Comparison of ENCODE assay signal across 8 cellular contexts in the genomic region with DNA sequence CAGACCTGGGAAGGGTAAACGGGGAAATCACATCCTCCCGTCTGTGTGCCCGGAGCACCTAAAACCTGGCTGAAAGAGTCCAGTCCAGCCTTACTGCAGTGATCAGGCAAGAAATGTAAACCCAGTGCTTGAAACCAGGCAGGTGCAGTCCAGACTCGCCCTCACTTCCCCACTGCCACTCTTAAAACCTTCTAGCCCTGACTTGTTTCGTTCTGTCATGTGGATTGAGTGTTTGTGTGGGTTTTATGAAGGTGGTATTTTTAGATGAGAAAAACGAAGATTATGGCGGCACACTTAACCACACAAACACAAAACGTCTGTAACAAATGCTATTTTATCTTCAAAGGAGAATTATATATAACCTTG. TPM values are rescaled to one million over a fixed set of nuclear protein-coding genes. Genes with fewer than 3 reads are reported as not detected.
DNase-seq lines count a peak whose midpoint lies in the region; ATAC-seq, FAIRE-seq and TF ChIP-seq lines count a peak whose summit lies in the region.

No MANE protein-coding gene starts in this region.

- ATAC-seq in CD8-positive, alpha-beta T cell: peak; percentile 6
- ATAC-seq in GM18867 (IDR thresholded peaks at IDR 0.05; ENCODE audit: unreplicated experiment) (peak; percentile 41), HG03066 (IDR thresholded peaks at IDR 0.05; ENCODE audit: low read depth, unreplicated experiment) (peak; percentile 41), HepG2 (peak; percentile 6; the same call in 1 of the 3 replicates)

- intact Hi-C loops in CD8-positive, alpha-beta T cell (cut with DNase I, micrococcal nuclease): loop anchor here (5.0 kb wide), 4 partner anchors 442 to 872 kb away; partner anchors contain the start of genes ALG11 (in 1 of the 2), ATP7B (in 1 of the 2), DHRS12 (in 1 of the 2) and WDFY2 (in 1 of the 2)
- intact Hi-C loops in HepG2 (cut with micrococcal nuclease; ENCODE audit: unreplicated experiment) (loop anchor here (10.0 kb wide), 1 partner anchor 200 kb away; the partner anchor contains the start of gene SUGT1), tibial artery (cut with DNase I; ENCODE audit: low total_unique reads) (loop anchor here (5.0 to 10.0 kb wide), 2 partner anchors 442 to 650 kb away; partner anchors contain the start of genes ALG11, ATP7B and DHRS12)

- no peaks in the 10 kb centered on the region for H4K20me1 ChIP-seq in HepG2 (ENCODE audit: insufficient read depth, low read length)

- FAIRE-seq in HepG2 (lab: Jason Lieb, UNC): no peak
- no peak for FAIRE-seq in D721Med (lab: Jason Lieb, UNC)

- H3K27ac Mint-ChIP-seq in CD8-positive, alpha-beta T cell: peak overlapping the region; percentile 100

- no peak for TF ChIP-seq CTCF in CD8-positive, alpha-beta T cell (IDR thresholded peaks at IDR 0.05)
- TF ChIP-seq CTCF in HepG2 (CRISPR knock-in tag; IDR thresholded peaks at IDR 0.05) (no peak), tibial artery (IDR thresholded peaks at IDR 0.05) (no peak), D721Med (IDR thresholded peaks at IDR 0.05; ENCODE audit: insufficient read depth, missing control alignments) (no peak)

- peaks cover 32% of the 10 kb centered on the region for H3K4me1 Mint-ChIP-seq in CD8-positive, alpha-beta T cell (ENCODE audit: low read depth)

- BruUV-seq in HepG2 (replicated peaks; lab: Mats Ljungman, UMichigan): no TSS peak

- WGBS in HepG2 (ENCODE audit: low lambda C conversion rate): 3% methylated on average over 8 of the region's 8 CpGs

- POLR2A ChIA-PET in CD8-positive, alpha-beta T cell (lab: Charles Lee): interaction anchor here (1.7 kb wide), 1 partner anchor 163 kb away, joined by 7 read pairs; no protein-coding TSS in a partner anchor
- POLR2A ChIA-PET in HepG2 (lab: Yijun Ruan, JAX): no interaction called here

- in situ Hi-C loops in HepG2 (cut with HindIII; ENCODE audit: extremely low pct_ligation_motif_present, low pct_unique_long_range_greater_than_20kb): loop anchor here (10.0 to 25.0 kb wide), 2 partner anchors 110 to 442 kb away; partner anchors contain the start of genes ALG11, ATP7B and UTP14C

- peaks cover 22% of the 10 kb centered on the region for H3K36me3 Mint-ChIP-seq in CD8-positive, alpha-beta T cell

- DNase-seq in CD8-positive, alpha-beta T cell: peak in 4 of 7 experiments; percentile 17 to 52 (median 28)
- DNase-seq in NCI-H82 treated with DMSO at 0.1 percent for 48 hours (lab: John Stamatoyannopoulos, UW; ENCODE audit: unreplicated experiment): peak; percentile 26
- DNase-seq in astrocyte of the hippocampus (ENCODE audit: low read depth, low spot score): peak; percentile 26
- DNase-seq in HepG2 (ENCODE audit: low spot score): no peak
- no peak for DNase-seq in tibial artery
- no peak for DNase-seq in D721Med (ENCODE audit: insufficient read length, low spot score)

- peak overlapping the region; percentile 94 for H3K27ac ChIP-seq in CD8-positive, alpha-beta T cell (ENCODE audit: low read depth, low read length)
- H3K27ac ChIP-seq in HepG2 (ENCODE audit: extremely low read length, insufficient read depth, low read length) (peak overlapping the region; percentile 89), tibial artery (peak overlapping the region; percentile 79 to 83)

- H3K9ac ChIP-seq in HepG2 (ENCODE audit: insufficient read depth, low read depth, low read length): peak overlapping the region; percentile 82

- H3K9me3 Mint-ChIP-seq in CD8-positive, alpha-beta T cell: no peaks in the 10 kb centered on the region

- TF ChIP-seq RAD21 in HepG2 (CRISPR knock-in tag; IDR thresholded peaks at IDR 0.05): no peak

- CTCF ChIA-PET in CD8-positive, alpha-beta T cell (lab: Charles Lee): no interaction called here
- CTCF ChIA-PET in HepG2 (lab: Yijun Ruan, JAX; ENCODE audit: low intra/inter-chr PET ratio, low total read pairs): no interaction called here

- TF ChIP-seq POLR2A in HepG2 (IDR thresholded peaks at IDR 0.05; ENCODE audit: insufficient read depth in 1 of 2, low read depth in 2 of 2, low read length in 2 of 2): no peak

- H3K4me3 Mint-ChIP-seq in CD8-positive, alpha-beta T cell: peak overlapping the region; percentile 96

- peak overlapping the region; percentile 75 for H2AFZ ChIP-seq in HepG2 (ENCODE audit: low read length)

- no peaks in the 10 kb centered on the region for H3K9me3 ChIP-seq in CD8-positive, alpha-beta T cell (ENCODE audit: low read length)
- no peaks in the 10 kb centered on the region for H3K9me3 ChIP-seq in HepG2 (ENCODE audit: low read length)
- no peaks in the 10 kb centered on the region for H3K9me3 ChIP-seq in tibial artery

- H3K27me3 Mint-ChIP-seq in CD8-positive, alpha-beta T cell (ENCODE audit: low read depth): no peaks in the 10 kb centered on the region

- peak overlapping the region; percentile 92 for H3K4me3 ChIP-seq in CD8-positive, alpha-beta T cell (ENCODE audit: low read depth, low read length)
- H3K4me3 ChIP-seq in HepG2 (replicated peaks in 1 of 3; ENCODE audit: insufficient read depth in 1 of 3, low read depth in 2 of 3, low read length in 3 of 3) (peak overlapping the region; percentile 59 to 86 (median 65)), tibial artery (peak overlapping the region; percentile 66 to 75)

- no peaks in the 10 kb centered on the region for H3K27me3 ChIP-seq in CD8-positive, alpha-beta T cell (ENCODE audit: insufficient read depth, low read length)
- H3K27me3 ChIP-seq in HepG2 (ENCODE audit: control insufficient read depth in 1 of 2, insufficient read depth in 2 of 2, low read length in 2 of 2): no peaks in the 10 kb centered on the region; a peak in 1 of 5 replicates
- H3K27me3 ChIP-seq in tibial artery: no peaks in the 10 kb centered on the region

- peak overlapping the region; percentile 91 for H3K4me2 ChIP-seq in HepG2 (ENCODE audit: low read depth, low read length)

- no peaks in the 10 kb centered on the region for H3K36me3 ChIP-seq in CD8-positive, alpha-beta T cell (ENCODE audit: insufficient read depth, low read length)
- peaks cover 0 to 7% of the 10 kb centered on the region in 2 experiments; a peak in 3 of 5 replicates for H3K36me3 ChIP-seq in HepG2 (replicated peaks in 1 of 2; ENCODE audit: control insufficient read depth in 1 of 2, insufficient read depth in 2 of 2, low read length in 2 of 2)
- H3K36me3 ChIP-seq in tibial artery: no peaks in the 10 kb centered on the region

- H3K4me1 ChIP-seq in CD8-positive, alpha-beta T cell (ENCODE audit: insufficient read depth, low read length): peaks cover 16% of the 10 kb centered on the region
- H3K4me1 ChIP-seq in HepG2 (ENCODE audit: insufficient read depth, low read length) (peaks cover 44% of the 10 kb centered on the region), tibial artery (peaks cover 0 to 19% (median 9%) of the 10 kb centered on the region in 4 donors)

- TF ChIP-seq EP300 in HepG2 (IDR thresholded peaks at IDR 0.05; ENCODE audit: low read depth in 2 of 2, low read length in 2 of 2): no peak
- no peak for TF ChIP-seq EP300 in HepG2 (CRISPR knock-in tag; IDR thresholded peaks at IDR 0.05; ENCODE audit: borderline replicate concordance)

- peaks cover 33% of the 10 kb centered on the region for H3K79me2 ChIP-seq in HepG2 (ENCODE audit: insufficient read depth, low read length)

RNA-seq across cellular contexts. Expression of gene CKAP2, which starts 0.8 kb away (rescaled TPM):
- total RNA-seq in CD8-positive, alpha-beta T cell: 10 to 100 TPM; 52.3 to 57.0 TPM
- total RNA-seq in HepG2 (2016; rRNA removed; fragmentation: Illumina TruSeq; extraction: Trizol): 40.3 and 72.3 TPM in 2 replicates
- total RNA-seq in HepG2 (2016; cell fraction: cytosol; rRNA removed; fragmentation: Illumina TruSeq; extraction: Trizol; ENCODE audit: low read depth): 5.2 and 5.6 TPM in 2 replicates
- 38.2 and 69.0 TPM in 2 replicates for total RNA-seq in HepG2 (2016; cell fraction: insoluble cytoplasmic fraction; rRNA removed; fragmentation: Illumina TruSeq; extraction: Trizol)
- total RNA-seq in HepG2 (2016; cell fraction: membrane; rRNA removed; fragmentation: Illumina TruSeq; extraction: Trizol): 15.4 and 19.6 TPM in 2 replicates
- total RNA-seq in HepG2 (2016; cell fraction: nucleus; rRNA removed; fragmentation: Illumina TruSeq; extraction: Trizol): 36.5 and 37.2 TPM in 2 replicates
- 4.9 and 6.7 TPM in 2 replicates for polyA plus RNA-seq in HepG2 (2011; rRNA removed)
- polyA plus RNA-seq in HepG2 (2011; cell fraction: cytosol; rRNA removed): 3.7 and 5.1 TPM in 2 replicates
- 5.0 and 5.6 TPM in 2 replicates for polyA plus RNA-seq in HepG2 (2011; cell fraction: nucleus; rRNA removed)
- 12.9 and 23.5 TPM in 2 replicates for polyA plus RNA-seq in HepG2 (2012)
- polyA plus RNA-seq in HepG2 (2016; cell fraction: cytosol; fragmentation: Illumina TruSeq; extraction: Trizol; ENCODE audit: low read depth): 2.6 and 3.1 TPM in 2 replicates
- polyA plus RNA-seq in HepG2 (2016; cell fraction: insoluble cytoplasmic fraction; fragmentation: Illumina TruSeq; extraction: Trizol; ENCODE audit: low read depth): 77.0 and 80.7 TPM in 2 replicates
- 8.4 TPM in 2 replicates for polyA plus RNA-seq in HepG2 (2016; cell fraction: membrane; fragmentation: Illumina TruSeq; extraction: Trizol; ENCODE audit: low read depth)
- 50.3 and 52.7 TPM in 2 replicates for polyA plus RNA-seq in HepG2 (2016; cell fraction: nucleus; fragmentation: Illumina TruSeq; extraction: Trizol; ENCODE audit: insufficient read depth, low read depth)
- polyA minus RNA-seq in HepG2 (2011; rRNA and poly(A)+ RNA removed; ENCODE audit: low replicate concordance): 2.7 and 7.5 TPM in 2 replicates
- polyA minus RNA-seq in HepG2 (2011; cell fraction: cytosol; rRNA and poly(A)+ RNA removed): 12.1 and 17.6 TPM in 2 replicates
- polyA minus RNA-seq in HepG2 (2011; cell fraction: nucleus; rRNA and poly(A)+ RNA removed): 21.6 and 22.9 TPM in 2 replicates

RNA-seq across cellular contexts. Expression of gene VPS36, which starts 4.0 kb away (rescaled TPM):
- 10 to 100 TPM; 20.7 to 24.7 TPM for total RNA-seq in CD8-positive, alpha-beta T cell
- total RNA-seq in HepG2 (2016; rRNA removed; fragmentation: Illumina TruSeq; extraction: Trizol): 22.0 and 22.4 TPM in 2 replicates
- 12.7 and 13.9 TPM in 2 replicates for total RNA-seq in HepG2 (2016; cell fraction: cytosol; rRNA removed; fragmentation: Illumina TruSeq; extraction: Trizol; ENCODE audit: low read depth)
- total RNA-seq in HepG2 (2016; cell fraction: insoluble cytoplasmic fraction; rRNA removed; fragmentation: Illumina TruSeq; extraction: Trizol): 19.3 and 21.4 TPM in 2 replicates
- 10.3 and 11.4 TPM in 2 replicates for total RNA-seq in HepG2 (2016; cell fraction: membrane; rRNA removed; fragmentation: Illumina TruSeq; extraction: Trizol)
- total RNA-seq in HepG2 (2016; cell fraction: nucleus; rRNA removed; fragmentation: Illumina TruSeq; extraction: Trizol): 50.1 and 52.0 TPM in 2 replicates
- 13.6 and 17.2 TPM in 2 replicates for polyA plus RNA-seq in HepG2 (2011; rRNA removed)
- polyA plus RNA-seq in HepG2 (2011; cell fraction: cytosol; rRNA removed): 4.5 and 6.7 TPM in 2 replicates
- 27.7 and 36.3 TPM in 2 replicates for polyA plus RNA-seq in HepG2 (2011; cell fraction: nucleus; rRNA removed)
- polyA plus RNA-seq in HepG2 (2012): 12.7 and 15.8 TPM in 2 replicates
- polyA plus RNA-seq in HepG2 (2016; cell fraction: cytosol; fragmentation: Illumina TruSeq; extraction: Trizol; ENCODE audit: low read depth): 3.9 and 4.1 TPM in 2 replicates
- polyA plus RNA-seq in HepG2 (2016; cell fraction: insoluble cytoplasmic fraction; fragmentation: Illumina TruSeq; extraction: Trizol; ENCODE audit: low read depth): 24.8 and 28.0 TPM in 2 replicates
- 8.7 and 8.9 TPM in 2 replicates for polyA plus RNA-seq in HepG2 (2016; cell fraction: membrane; fragmentation: Illumina TruSeq; extraction: Trizol; ENCODE audit: low read depth)
- polyA plus RNA-seq in HepG2 (2016; cell fraction: nucleus; fragmentation: Illumina TruSeq; extraction: Trizol; ENCODE audit: insufficient read depth, low read depth): 71.2 and 78.2 TPM in 2 replicates
- 5.9 and 12.4 TPM in 2 replicates for polyA minus RNA-seq in HepG2 (2011; rRNA and poly(A)+ RNA removed; ENCODE audit: low replicate concordance)
- 4.7 TPM in 2 replicates for polyA minus RNA-seq in HepG2 (2011; cell fraction: cytosol; rRNA and poly(A)+ RNA removed)
- polyA minus RNA-seq in HepG2 (2011; cell fraction: nucleus; rRNA and poly(A)+ RNA removed): 48.2 and 61.0 TPM in 2 replicates

RNA-seq across cellular contexts. Expression of gene THSD1, which starts 48.5 kb away (rescaled TPM):
- under 1 TPM; 0.25 to 0.38 TPM for total RNA-seq in CD8-positive, alpha-beta T cell
- 0.11 TPM in 1 of 2 replicates, not detected in the other for total RNA-seq in HepG2 (2016; rRNA removed; fragmentation: Illumina TruSeq; extraction: Trizol)
- 0.51 and 0.62 TPM in 2 replicates for total RNA-seq in HepG2 (2016; cell fraction: cytosol; rRNA removed; fragmentation: Illumina TruSeq; extraction: Trizol; ENCODE audit: low read depth)
- total RNA-seq in HepG2 (2016; cell fraction: insoluble cytoplasmic fraction; rRNA removed; fragmentation: Illumina TruSeq; extraction: Trizol): 0.06 TPM in 1 of 2 replicates, not detected in the other
- 0.21 and 0.37 TPM in 2 replicates for total RNA-seq in HepG2 (2016; cell fraction: membrane; rRNA removed; fragmentation: Illumina TruSeq; extraction: Trizol)
- not detected in 2 replicates for total RNA-seq in HepG2 (2016; cell fraction: nucleus; rRNA removed; fragmentation: Illumina TruSeq; extraction: Trizol)
- 0.15 and 0.18 TPM in 2 replicates for polyA plus RNA-seq in HepG2 (2011; rRNA removed)
- polyA plus RNA-seq in HepG2 (2011; cell fraction: cytosol; rRNA removed): 0.05 and 0.06 TPM in 2 replicates
- 0.52 and 0.61 TPM in 2 replicates for polyA plus RNA-seq in HepG2 (2011; cell fraction: nucleus; rRNA removed)
- 0.15 TPM in 1 of 2 replicates, not detected in the other for polyA plus RNA-seq in HepG2 (2012)
- polyA plus RNA-seq in HepG2 (2016; cell fraction: cytosol; fragmentation: Illumina TruSeq; extraction: Trizol; ENCODE audit: low read depth): not detected in 2 replicates
- not detected in 2 replicates for polyA plus RNA-seq in HepG2 (2016; cell fraction: insoluble cytoplasmic fraction; fragmentation: Illumina TruSeq; extraction: Trizol; ENCODE audit: low read depth)
- not detected in 2 replicates for polyA plus RNA-seq in HepG2 (2016; cell fraction: membrane; fragmentation: Illumina TruSeq; extraction: Trizol; ENCODE audit: low read depth)
- polyA plus RNA-seq in HepG2 (2016; cell fraction: nucleus; fragmentation: Illumina TruSeq; extraction: Trizol; ENCODE audit: insufficient read depth, low read depth): 0.16 TPM in 1 of 2 replicates, not detected in the other
- polyA minus RNA-seq in HepG2 (2011; rRNA and poly(A)+ RNA removed; ENCODE audit: low replicate concordance): 0.20 and 3.8 TPM in 2 replicates
- polyA minus RNA-seq in HepG2 (2011; cell fraction: cytosol; rRNA and poly(A)+ RNA removed): not detected in 2 replicates
- 0.26 and 0.37 TPM in 2 replicates for polyA minus RNA-seq in HepG2 (2011; cell fraction: nucleus; rRNA and poly(A)+ RNA removed)

Comparison
In these comparisons a context has a peak if more than half of its experiments do, and no peak if none do; other contexts are left out.
1. DNase-seq: peak in CD8-positive, alpha-beta T cell (4 of 7), NCI-H82 treated with DMSO at 0.1 percent for 48 hours (single experiment) and astrocyte of the hippocampus (single experiment); none in HepG2 (single experiment), tibial artery (0 of 2) and D721Med (single experiment).
2. Peak in every context shown above with its lines, with median percentiles within 50 percentile points of each other: ATAC-seq, H3K27ac ChIP-seq and H3K4me3 ChIP-seq.